Comparison of ENCODE assay signal across 8 cellular contexts in the genomic region with DNA sequence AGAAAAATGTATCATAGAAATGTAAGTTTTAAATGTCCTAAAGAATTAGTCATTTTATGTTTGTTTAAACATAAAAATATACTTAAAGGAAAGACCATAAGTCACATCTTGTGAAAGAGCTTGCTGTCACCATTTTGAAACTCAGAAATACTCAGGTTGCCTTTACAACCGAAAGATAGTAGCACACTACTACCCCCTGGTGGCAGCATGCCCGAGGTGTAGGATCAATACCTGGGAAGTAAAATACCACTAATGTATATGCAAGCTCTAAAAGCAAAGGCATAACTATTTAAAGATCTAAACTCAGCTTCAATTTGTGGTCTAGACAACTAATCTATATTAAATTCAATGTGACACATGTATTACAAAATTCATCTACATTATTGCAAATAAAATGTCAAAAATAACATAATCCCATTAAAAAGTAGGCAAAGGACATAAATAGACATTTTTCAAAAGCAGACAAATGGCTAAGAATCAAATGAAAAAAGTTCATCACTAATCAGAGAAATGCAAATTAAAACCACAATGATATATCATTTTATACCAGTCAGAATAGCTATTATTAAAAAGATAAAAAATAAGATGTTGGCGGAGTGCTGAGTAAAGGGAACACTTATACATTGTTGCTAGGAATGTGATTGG. TPM values are rescaled to one million over a fixed set of nuclear protein-coding genes. Genes with fewer than 3 reads are reported as not detected.
A peak's percentile ranks its signal among the peaks of the same experiment; 100 is the strongest.
DNase-seq lines count a peak whose midpoint lies in the region; ATAC-seq, FAIRE-seq and TF ChIP-seq lines count a peak whose summit lies in the region.

No MANE protein-coding gene starts in this region.

- POLR2A ChIA-PET in A549 (lab: Yijun Ruan, JAX), result no interaction called here

- no peak overlapping the region for H3K27ac ChIP-seq in A549
- H3K27ac ChIP-seq in liver (ENCODE audit: low read depth in 1 of 2, low read length in 2 of 2), result no peak overlapping the region

- no peak overlapping the region for H3K9ac ChIP-seq in liver (ENCODE audit: low read depth in 1 of 2, low read length in 2 of 2)

- TF ChIP-seq RAD21 in A549 (conservative IDR thresholded peaks at IDR 0.05 in 1 of 2, IDR thresholded peaks at IDR 0.05 in 1 of 2) (peak; percentile 79 to 83), liver (IDR thresholded peaks at IDR 0.05) (peak; percentile 96 to 98)

- H3K4me1 ChIP-seq in A549 (no peaks in the 10 kb centered on the region), liver (ENCODE audit: control insufficient read depth in 4 of 4, insufficient read depth in 4 of 4, low read length in 3 of 4) (peaks cover 0 to 13% (median 2%) of the 10 kb centered on the region in 4 donors)

- H3K9me3 ChIP-seq in A549 (no peaks in the 10 kb centered on the region), liver (ENCODE audit: control insufficient read depth in 4 of 4, low read length in 3 of 4) (no peaks in the 10 kb centered on the region)

- H3K4me3 ChIP-seq in A549 (no peak overlapping the region), liver (ENCODE audit: low read depth in 1 of 3, low read length in 3 of 3) (no peak overlapping the region)

- H3K27me3 ChIP-seq in liver (ENCODE audit: control insufficient read depth in 4 of 4, insufficient read depth in 4 of 4, low read length in 3 of 4), result no peaks in the 10 kb centered on the region

- no peak for FAIRE-seq in A549 (lab: Jason Lieb, UNC)

- 31% methylated on average over 3 of the region's 3 CpGs for WGBS in A549 (ENCODE audit: missing lambda C conversion rate)
- WGBS in liver, result 34% methylated on average over 3 of the region's 3 CpGs

- H3K4me2 ChIP-seq in A549, result no peak overlapping the region

- ATAC-seq in A549 (peak; percentile 80 to 91), GM18519 (IDR thresholded peaks at IDR 0.05; ENCODE audit: low FRiP score, unreplicated experiment) (peak; percentile 85), HG03175 (IDR thresholded peaks at IDR 0.05; ENCODE audit: unreplicated experiment) (peak; percentile 76)

- TF ChIP-seq EP300 in A549 (IDR thresholded peaks at IDR 0.05), result no peak

- no peak for TF ChIP-seq POLR2A in A549 (IDR thresholded peaks at IDR 0.05; ENCODE audit: low read length)

- no peaks in the 10 kb centered on the region for H3K36me3 ChIP-seq in liver (ENCODE audit: control insufficient read depth in 4 of 4, insufficient read depth in 3 of 4, low read depth in 1 of 4, low read length in 3 of 4)

- CTCF ChIA-PET in A549 (lab: Yijun Ruan, JAX), result interaction anchor here (0.7 to 2.9 kb wide), 21 partner anchors 8 to 127 kb away, joined by 3 to 14 read pairs (median 5); a partner anchor contains a TSS

- DNase-seq in A549 (ENCODE audit: low read depth in 1 of 2, low spot score in 1 of 2) (peak; percentile 55 to 82), NCI-H446 treated with DMSO at 0.1 percent for 48 hours (lab: John Stamatoyannopoulos, UW) (peak; percentile 13)
- DNase-seq in activated CD4-positive, CD25-positive, alpha-beta regulatory T cell (lab: John Stamatoyannopoulos, UW), result peak; percentile 69 to 90 (median 78)
- peak; percentile 75 for DNase-seq in central memory CD4-positive, alpha-beta T cell
- DNase-seq in stimulated activated CD8-positive, alpha-beta memory T cell treated with anti-CD3 and anti-CD28 coated beads, Interleukin-12 subunit alpha, Interleukin-12 subunit beta, amount 100 ng/mL, for 1 hour (ENCODE audit: low read depth), result peak; percentile 79

- TF ChIP-seq CTCF in A549 (IDR thresholded peaks at IDR 0.05) (peak; percentile 87), liver (IDR thresholded peaks at IDR 0.05; ENCODE audit: low read depth, low read length, missing input control) (peak; percentile 89)

TF ChIP-seq in A549, 52 proteins besides CTCF, POLR2A, EP300 and RAD21:
- TF ChIP-seq HOXA7 (CRISPR knock-in tag; IDR thresholded peaks at IDR 0.05), result no peak
- TF ChIP-seq, protein P1, sequence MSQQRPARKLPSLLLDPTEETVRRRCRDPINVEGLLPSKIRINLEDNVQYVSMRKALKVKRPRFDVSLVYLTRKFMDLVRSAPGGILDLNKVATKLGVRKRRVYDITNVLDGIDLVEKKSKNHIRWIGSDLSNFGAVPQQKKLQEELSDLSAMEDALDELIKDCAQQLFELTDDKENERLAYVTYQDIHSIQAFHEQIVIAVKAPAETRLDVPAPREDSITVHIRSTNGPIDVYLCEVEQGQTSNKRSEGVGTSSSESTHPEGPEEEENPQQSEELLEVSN (IDR thresholded peaks at IDR 0.05; ENCODE audit: borderline replicate concordance, low read depth), result no peak
- TF ChIP-seq TFCP2L1 (CRISPR knock-in tag; IDR thresholded peaks at IDR 0.05), result no peak
- no peak for TF ChIP-seq BHLHE40 (IDR thresholded peaks at IDR 0.05; ENCODE audit: low read depth, low read length)
- no peak for TF ChIP-seq RFX5 (IDR thresholded peaks at IDR 0.05)
- TF ChIP-seq, protein P2, sequence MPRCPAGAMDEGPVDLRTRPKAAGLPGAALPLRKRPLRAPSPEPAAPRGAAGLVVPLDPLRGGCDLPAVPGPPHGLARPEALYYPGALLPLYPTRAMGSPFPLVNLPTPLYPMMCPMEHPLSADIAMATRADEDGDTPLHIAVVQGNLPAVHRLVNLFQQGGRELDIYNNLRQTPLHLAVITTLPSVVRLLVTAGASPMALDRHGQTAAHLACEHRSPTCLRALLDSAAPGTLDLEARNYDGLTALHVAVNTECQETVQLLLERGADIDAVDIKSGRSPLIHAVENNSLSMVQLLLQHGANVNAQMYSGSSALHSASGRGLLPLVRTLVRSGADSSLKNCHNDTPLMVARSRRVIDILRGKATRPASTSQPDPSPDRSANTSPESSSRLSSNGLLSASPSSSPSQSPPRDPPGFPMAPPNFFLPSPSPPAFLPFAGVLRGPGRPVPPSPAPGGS (IDR thresholded peaks at IDR 0.05), result no peak
- no peak for TF ChIP-seq JUN (IDR thresholded peaks at IDR 0.05)
- TF ChIP-seq JUNB (IDR thresholded peaks at IDR 0.05), result no peak
- peak; percentile 83 for TF ChIP-seq SMC3 (IDR thresholded peaks at IDR 0.05)
- TF ChIP-seq POLR2AphosphoS2 (conservative IDR thresholded peaks at IDR 0.05; ENCODE audit: low read length), result no peak
- TF ChIP-seq TP53 (CRISPR knock-in tag; IDR thresholded peaks at IDR 0.05), result no peak
- no peak for TF ChIP-seq ZSCAN20 (CRISPR knock-in tag; IDR thresholded peaks at IDR 0.05)
- peak in 1 of 2 experiments; percentile 20; a peak in 1 of 4 replicates for TF ChIP-seq CEBPB (IDR thresholded peaks at IDR 0.05)
- TF ChIP-seq, protein P3, sequence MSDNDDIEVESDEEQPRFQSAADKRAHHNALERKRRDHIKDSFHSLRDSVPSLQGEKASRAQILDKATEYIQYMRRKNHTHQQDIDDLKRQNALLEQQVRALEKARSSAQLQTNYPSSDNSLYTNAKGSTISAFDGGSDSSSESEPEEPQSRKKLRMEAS (IDR thresholded peaks at IDR 0.05), result no peak

TF ChIP-seq in liver, 16 proteins besides CTCF, POLR2A, EP300 and RAD21:
- peak; percentile 92 for TF ChIP-seq YY1 (IDR thresholded peaks at IDR 0.05)
- TF ChIP-seq RXRA (IDR thresholded peaks at IDR 0.05), result peak in 1 of 2 donors; percentile 13
- TF ChIP-seq TAF1 (conservative IDR thresholded peaks at IDR 0.05), result no peak

RNA-seq across cellular contexts. Expression of a gene that starts 47.7 kb away (rescaled TPM):
- polyA plus RNA-seq in A549 (2011; rRNA removed) (not detected in 2 replicates), A549 (2017; fragmentation: RNase III; extraction: RNeasy Plus Mini Kit Qiagen cat#74134 plus additional on column Dnase treatment) (not detected in 3 replicates), liver (1 to 10 TPM; 2.7 to 8.1 TPM)
- polyA plus RNA-seq in A549 (2012; cell fraction: cytosol; rRNA removed), result not detected in 2 replicates
- not detected in 2 replicates for polyA plus RNA-seq in A549 (2012; cell fraction: nucleus; rRNA removed)
- polyA minus RNA-seq in A549 (2011; rRNA and poly(A)+ RNA removed), result not detected in 2 replicates
- total RNA-seq in liver, result 10 to 100 TPM; 19.1 to 21.7 TPM

Comparison
In these comparisons a context has a peak if more than half of its experiments do, and no peak if none do; other contexts are left out.
1. DNase-seq: peak in every context shown above with its lines; median percentile 79 in stimulated activated CD8-positive, alpha-beta memory T cell treated with anti-CD3 and anti-CD28 coated beads, Interleukin-12 subunit alpha, Interleukin-12 subunit beta, amount 100 ng/mL, for 1 hour; 78 in activated CD4-positive, CD25-positive, alpha-beta regulatory T cell; 75 in central memory CD4-positive, alpha-beta T cell; 68 in A549; 13 in NCI-H446 treated with DMSO at 0.1 percent for 48 hours.